Comparison of ENCODE assay signal across 7 cellular contexts in genomic region chr9:132151118-132151517, GRCh38.
"Had no signal": no experiment of that assay in that cellular context is flagged by ENCODE, and none has a peak within 500 bp of the region (broad histone marks: within the 10 kb centered on the region; RNA-seq: fewer than 3 reads in every experiment).

No MANE protein-coding gene starts in this region.

- ATAC-seq: GM23338, HepG2 had no signal

- H3K4me2 ChIP-seq: GM23338 had no signal

- H3K4me3 Mint-ChIP-seq: GM23338, H9, IgD-negative memory B cell had no signal

- H3K4me1 Mint-ChIP-seq: IgD-negative memory B cell had no signal

- DNase-seq: H9, HCEC 1CT, KG1 had no signal

- H2AFZ ChIP-seq: GM23338 had no signal

- H3K36me3 Mint-ChIP-seq: IgD-negative memory B cell had no signal

- H3K9me3 Mint-ChIP-seq: GM23338, H9, IgD-negative memory B cell had no signal

- H3K4me3 ChIP-seq: GM23338 had no signal

- H3K27ac Mint-ChIP-seq: GM23338, H9 had no signal

- H3K27ac ChIP-seq: HL-60 had no signal
